ENCODE assay signal across 8 cellular contexts in genomic region chr16:85554791-85555548, GRCh38. TPM values are rescaled to one million over a fixed set of nuclear protein-coding genes. Genes with fewer than 3 reads are reported as not detected.
DNase-seq lines count a peak whose midpoint lies in the region.

No MANE protein-coding gene starts in this region.

- peak overlapping the region; percentile 95 for H3K4me3 Mint-ChIP-seq in activated CD4-positive, alpha-beta T cell treated with anti-CD3 and anti-CD28 coated beads, Interleukin-2, amount 10 ng/mL, durations not matched to agents 24 days and 14 days
- peak overlapping the region; percentile 95 for H3K4me3 Mint-ChIP-seq in dendritic cell treated with granulocyte-macrophage colony-stimulating factor and Interleukin-4, amounts not matched to agents 40 ng/mL and 50 ng/mL, for 4 days

- DNase-seq in NCI-H1092 (lab: John Stamatoyannopoulos, UW) (peak; percentile 53), lung microvascular endothelial cell (ENCODE audit: low read depth in 2 of 2) (peak; percentile 56 to 64), NCI-H1930 (lab: John Stamatoyannopoulos, UW) (no peak), cortex of kidney (lab: John Stamatoyannopoulos, UW) (no peak)
- DNase-seq in activated CD4-positive, alpha-beta T cell treated with anti-CD3 and anti-CD28 coated beads, Interleukin-2, amount 10 ng/mL, durations not matched to agents 24 days and 14 days, result peak; percentile 91
- DNase-seq in stimulated activated CD8-positive, alpha-beta memory T cell treated with anti-CD3 and anti-CD28 coated beads, Interleukin-4, amount 100 ng/mL, for 48 hours, result peak; percentile 80

- H3K4me3 ChIP-seq in GM08714 (ENCODE audit: low read length), result peak overlapping the region; percentile 96

- H3K9me3 Mint-ChIP-seq in activated CD4-positive, alpha-beta T cell treated with anti-CD3 and anti-CD28 coated beads, Interleukin-2, amount 10 ng/mL, durations not matched to agents 24 days and 14 days, result no peaks in the 10 kb centered on the region
- no peaks in the 10 kb centered on the region for H3K9me3 Mint-ChIP-seq in dendritic cell treated with granulocyte-macrophage colony-stimulating factor and Interleukin-4, amounts not matched to agents 40 ng/mL and 50 ng/mL, for 4 days

- peaks cover 38% of the 10 kb centered on the region for H3K4me1 Mint-ChIP-seq in activated CD4-positive, alpha-beta T cell treated with anti-CD3 and anti-CD28 coated beads, Interleukin-2, amount 10 ng/mL, durations not matched to agents 24 days and 14 days
- H3K4me1 Mint-ChIP-seq in dendritic cell treated with granulocyte-macrophage colony-stimulating factor and Interleukin-4, amounts not matched to agents 40 ng/mL and 50 ng/mL, for 4 days (ENCODE audit: low read depth), result peaks cover 58% of the 10 kb centered on the region

- peak overlapping the region; percentile 98 for H3K27ac Mint-ChIP-seq in activated CD4-positive, alpha-beta T cell treated with anti-CD3 and anti-CD28 coated beads, Interleukin-2, amount 10 ng/mL, durations not matched to agents 24 days and 14 days
- H3K27ac Mint-ChIP-seq in dendritic cell treated with granulocyte-macrophage colony-stimulating factor and Interleukin-4, amounts not matched to agents 40 ng/mL and 50 ng/mL, for 4 days, result peak overlapping the region; percentile 95

- H3K27me3 Mint-ChIP-seq in activated CD4-positive, alpha-beta T cell treated with anti-CD3 and anti-CD28 coated beads, Interleukin-2, amount 10 ng/mL, durations not matched to agents 24 days and 14 days, result peaks cover 8% of the 10 kb centered on the region
- no peaks in the 10 kb centered on the region for H3K27me3 Mint-ChIP-seq in dendritic cell treated with granulocyte-macrophage colony-stimulating factor and Interleukin-4, amounts not matched to agents 40 ng/mL and 50 ng/mL, for 4 days

- peaks cover 8% of the 10 kb centered on the region for H3K36me3 Mint-ChIP-seq in activated CD4-positive, alpha-beta T cell treated with anti-CD3 and anti-CD28 coated beads, Interleukin-2, amount 10 ng/mL, durations not matched to agents 24 days and 14 days (ENCODE audit: low read depth)
- H3K36me3 Mint-ChIP-seq in dendritic cell treated with granulocyte-macrophage colony-stimulating factor and Interleukin-4, amounts not matched to agents 40 ng/mL and 50 ng/mL, for 4 days (ENCODE audit: low read depth), result peaks cover 15% of the 10 kb centered on the region

- intact Hi-C loops in activated CD4-positive, alpha-beta T cell treated with anti-CD3 and anti-CD28 coated beads, Interleukin-2, amount 10 ng/mL, durations not matched to agents 24 days and 14 days (cut with micrococcal nuclease), result loop anchor here (1.0 to 10.0 kb wide), 6 partner anchors 9 to 960 kb away; partner anchors contain the start of genes COX4I1, EMC8 and GINS2
- intact Hi-C loops in dendritic cell treated with granulocyte-macrophage colony-stimulating factor and Interleukin-4, amounts not matched to agents 40 ng/mL and 50 ng/mL, for 4 days (cut with micrococcal nuclease), result loop anchor here (2.0 kb wide), 1 partner anchor 62 kb away; no protein-coding TSS in a partner anchor

RNA-seq across cellular contexts. Expression of gene GSE1, which starts 58.2 kb away (rescaled TPM):
- 34.1 and 37.5 TPM in 2 replicates for total RNA-seq in activated CD4-positive, alpha-beta T cell treated with anti-CD3 and anti-CD28 coated beads, Interleukin-2, amount 10 ng/mL, durations not matched to agents 24 days and 14 days
- 6.5 and 12.1 TPM in 2 replicates for total RNA-seq in lung microvascular endothelial cell

Comparison
In these comparisons a context has a peak if more than half of its experiments do, and no peak if none do; other contexts are left out.
1. DNase-seq: peak in NCI-H1092 (single experiment), activated CD4-positive, alpha-beta T cell treated with anti-CD3 and anti-CD28 coated beads, Interleukin-2, amount 10 ng/mL, durations not matched to agents 24 days and 14 days (single experiment), lung microvascular endothelial cell (2 of 2) and stimulated activated CD8-positive, alpha-beta memory T cell treated with anti-CD3 and anti-CD28 coated beads, Interleukin-4, amount 100 ng/mL, for 48 hours (single experiment); none in NCI-H1930 (0 of 2) and cortex of kidney (single experiment).